In the genomic region with DNA sequence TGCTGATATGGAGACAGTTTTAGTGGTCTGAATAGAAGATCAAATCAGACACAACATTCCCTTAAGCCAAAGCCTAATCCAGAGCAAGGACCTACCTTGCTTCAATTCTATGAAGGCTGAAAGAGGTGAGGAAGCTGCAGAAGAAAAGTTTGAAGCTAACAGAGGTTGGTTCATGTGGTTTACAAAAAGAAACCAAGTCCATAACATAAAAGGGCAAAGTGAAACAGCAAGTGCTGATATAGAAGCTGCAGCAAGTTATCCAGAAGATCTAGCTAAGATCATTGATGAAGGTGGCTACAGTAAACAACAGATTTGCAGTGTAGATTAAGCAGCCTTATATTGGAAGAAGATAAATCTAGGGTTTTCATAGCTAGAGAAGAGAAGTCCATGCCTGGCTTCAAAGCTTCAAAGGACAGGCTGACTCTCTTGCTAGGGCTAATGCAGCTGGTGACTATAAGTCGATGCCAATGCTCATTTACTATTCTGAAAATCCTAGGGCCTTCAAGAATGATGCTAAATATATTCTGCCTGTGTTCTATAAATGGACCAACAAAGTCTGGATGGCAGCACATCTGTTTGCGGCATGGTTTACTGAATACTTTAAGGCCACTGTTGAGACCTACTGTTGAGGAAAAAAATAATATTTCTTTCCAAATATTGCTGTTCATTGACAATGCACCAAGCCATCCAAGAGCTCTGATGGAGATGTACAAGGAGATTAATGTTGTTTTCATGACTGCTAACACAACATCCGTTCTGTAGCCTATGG, we compare ENCODE assay signal across 14 cellular contexts.
"Had no signal": no experiment of that assay in that cellular context is flagged by ENCODE, and none has a peak within 500 bp of the region (broad histone marks: within the 10 kb centered on the region; RNA-seq: fewer than 3 reads in every experiment).

No MANE protein-coding gene starts in this region.

- DNase-seq: activated CD4-positive, CD25-positive, alpha-beta regulatory T cell; activated CD8-positive, alpha-beta memory T cell treated with anti-CD3 and anti-CD28 coated beads, Interleukin-2, amount 50 U/mL, for 48 hours; activated naive CD4-positive, alpha-beta T cell; effector CD4-positive, alpha-beta T cell; stimulated activated CD4-positive, alpha-beta T cell treated with anti-CD3 and anti-CD28 coated beads, Interleukin-12 subunit alpha, Interleukin-12 subunit beta, amount 100 ng/mL, for 4 hours; stimulated activated CD4-positive, alpha-beta T cell treated with anti-CD3 and anti-CD28 coated beads, Interleukin-2, amount 100 ng/mL, for 24 hours; stomach had no signal

- H3K4me1 ChIP-seq: esophagus muscularis mucosa had no signal

- H3K27ac ChIP-seq: cardiac muscle cell, coronary artery, esophagus muscularis mucosa, hepatocyte, neutrophil, stomach, thoracic aorta had no signal

- H3K27me3 ChIP-seq: cardiac muscle cell, esophagus muscularis mucosa, stomach had no signal

- H3K36me3 ChIP-seq: cardiac muscle cell, esophagus muscularis mucosa, neutrophil, stomach, thoracic aorta had no signal

- ATAC-seq: left lobe of liver had no signal

- H3K4me3 ChIP-seq: cardiac muscle cell, coronary artery, esophagus muscularis mucosa, hepatocyte, stomach, thoracic aorta had no signal

- H3K79me2 ChIP-seq: hepatocyte had no signal

- H2AFZ ChIP-seq: hepatocyte had no signal

- H3K9me3 ChIP-seq: neutrophil had no signal

- H3K4me2 ChIP-seq: hepatocyte had no signal
